In the genomic region with DNA sequence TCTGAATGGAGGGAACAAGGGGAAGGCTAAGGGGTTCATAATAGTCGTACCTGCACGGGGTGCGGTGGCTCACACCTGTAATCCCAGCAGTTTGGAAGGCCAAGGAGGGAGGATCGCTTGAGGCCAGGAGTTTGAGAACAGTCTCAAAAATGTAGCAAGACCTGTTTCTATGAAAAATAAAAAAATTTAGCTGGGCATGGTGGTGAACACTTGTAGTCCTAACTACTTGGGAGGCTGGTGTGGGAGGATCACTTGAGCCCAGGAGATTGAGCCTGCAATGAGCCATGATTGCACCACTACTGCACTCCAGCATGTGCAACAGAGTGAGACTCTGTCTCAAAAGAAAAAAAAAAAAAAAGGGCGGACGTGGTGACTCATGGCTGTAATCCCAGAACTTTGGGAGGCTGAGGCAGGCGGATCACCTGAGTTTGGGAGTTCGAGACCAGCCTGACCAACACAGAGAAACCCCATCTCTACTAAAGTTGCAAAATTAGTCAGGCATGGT, we compare ENCODE assay signal across 14 cellular contexts. TPM values are rescaled to one million over a fixed set of nuclear protein-coding genes. Genes with fewer than 3 reads are reported as not detected.
DNase-seq lines count a peak whose midpoint lies in the region; ATAC-seq and TF ChIP-seq lines count a peak whose summit lies in the region.
"Had no signal": no experiment of that assay in that cellular context is flagged by ENCODE, and none has a peak within 500 bp of the region (broad histone marks: within the 10 kb centered on the region; RNA-seq: fewer than 3 reads in every experiment).

No MANE protein-coding gene starts in this region.

- H3K4me3 ChIP-seq in cardiac muscle cell (no peak overlapping the region), right cardiac atrium (ENCODE audit: low read length) (no peak overlapping the region), epithelial cell of esophagus (ENCODE audit: low read length) (no peak overlapping the region), upper lobe of right lung (no peak overlapping the region)
- H3K4me3 ChIP-seq: SJCRH30 had no signal

- no peaks in the 10 kb centered on the region for H3K9me3 ChIP-seq in cardiac muscle cell (ENCODE audit: low read depth)
- no peaks in the 10 kb centered on the region for H3K9me3 ChIP-seq in right cardiac atrium (ENCODE audit: control insufficient read depth, low read length)
- H3K9me3 ChIP-seq in upper lobe of right lung, result no peaks in the 10 kb centered on the region
- H3K9me3 ChIP-seq: SJCRH30 had no signal

- no peaks in the 10 kb centered on the region for H3K36me3 Mint-ChIP-seq in stimulated activated naive B cell treated with anti-CD40 and anti-IgM and Interleukin-4, amounts not matched to agents 10 μg/mL and 1 μg/mL and 100 μg/mL, for 72 hours
- H3K36me3 Mint-ChIP-seq: CD8-positive, alpha-beta memory T cell had no signal

- TF ChIP-seq CTCF in cardiac muscle cell (IDR thresholded peaks at IDR 0.05; ENCODE audit: low read depth, low read length) (no peak), epithelial cell of esophagus (IDR thresholded peaks at IDR 0.05; ENCODE audit: insufficient read depth, low read depth, low read length, missing control alignments) (no peak), upper lobe of right lung (IDR thresholded peaks at IDR 0.05) (no peak)

- peaks cover 0 to 3% of the 10 kb centered on the region in 2 donors for H3K9me3 Mint-ChIP-seq in stimulated activated naive B cell treated with anti-CD40 and anti-IgM and Interleukin-4, amounts not matched to agents 10 μg/mL and 1 μg/mL and 100 μg/mL, for 72 hours
- H3K9me3 Mint-ChIP-seq: HFFc6 had no signal

- H3K27me3 Mint-ChIP-seq in stimulated activated naive B cell treated with anti-CD40 and anti-IgM and Interleukin-4, amounts not matched to agents 10 μg/mL and 1 μg/mL and 100 μg/mL, for 72 hours, result peaks cover 24 to 46% of the 10 kb centered on the region in 2 donors

- WGBS in right cardiac atrium, result 93% methylated on average over 8 of the region's 8 CpGs

- DNase-seq in cardiac muscle cell (ENCODE audit: low read depth in 1 of 2, low spot score in 1 of 2), result no peak
- no peak for DNase-seq in right cardiac atrium
- peak; percentile 15 for DNase-seq in MV-4-11 (lab: John Stamatoyannopoulos, UW)
- DNase-seq in epithelial cell of esophagus (ENCODE audit: low read depth), result peak; percentile 23
- DNase-seq in stimulated activated naive B cell treated with anti-CD40 and anti-IgM and Interleukin-4, amounts not matched to agents 10 μg/mL and 1 μg/mL and 100 μg/mL, for 72 hours, result no peak
- no peak for DNase-seq in nucleus accumbens (lab: John Stamatoyannopoulos, UW)
- DNase-seq in NCI-H1105 (lab: John Stamatoyannopoulos, UW), result no peak
- DNase-seq in upper lobe of right lung, result no peak
- DNase-seq: NCI-H1436 treated with DMSO at 0.1 percent for 48 hours had no signal

- H3K4me1 Mint-ChIP-seq in stimulated activated naive B cell treated with anti-CD40 and anti-IgM and Interleukin-4, amounts not matched to agents 10 μg/mL and 1 μg/mL and 100 μg/mL, for 72 hours, result peaks cover 0 to 6% of the 10 kb centered on the region in 2 donors
- H3K4me1 Mint-ChIP-seq: CD8-positive, alpha-beta memory T cell had no signal

- intact Hi-C loops in right cardiac atrium (cut with DNase I), result no loop called here
- intact Hi-C loops in upper lobe of right lung (cut with DNase I), result no loop called here

- H3K4me3 Mint-ChIP-seq in stimulated activated naive B cell treated with anti-CD40 and anti-IgM and Interleukin-4, amounts not matched to agents 10 μg/mL and 1 μg/mL and 100 μg/mL, for 72 hours, result no peak overlapping the region
- H3K4me3 Mint-ChIP-seq: CD8-positive, alpha-beta memory T cell; HFFc6 had no signal

- no peaks in the 10 kb centered on the region for H3K36me3 ChIP-seq in cardiac muscle cell
- no peaks in the 10 kb centered on the region for H3K36me3 ChIP-seq in upper lobe of right lung
- H3K36me3 ChIP-seq: SJCRH30 had no signal

- no peaks in the 10 kb centered on the region for H3K27me3 ChIP-seq in cardiac muscle cell
- H3K27me3 ChIP-seq in right cardiac atrium (ENCODE audit: control insufficient read depth, insufficient read depth), result no peaks in the 10 kb centered on the region
- peaks cover 6% of the 10 kb centered on the region for H3K27me3 ChIP-seq in upper lobe of right lung
- H3K27me3 ChIP-seq: SJCRH30 had no signal

- peak overlapping the region; percentile 28 for H3K27ac Mint-ChIP-seq in stimulated activated naive B cell treated with anti-CD40 and anti-IgM and Interleukin-4, amounts not matched to agents 10 μg/mL and 1 μg/mL and 100 μg/mL, for 72 hours
- H3K27ac Mint-ChIP-seq: HFFc6 had no signal

- H3K4me1 ChIP-seq in cardiac muscle cell (ENCODE audit: low read depth) (peaks cover 38% of the 10 kb centered on the region), right cardiac atrium (ENCODE audit: control insufficient read depth, insufficient read depth, low read length) (no peaks in the 10 kb centered on the region), upper lobe of right lung (no peaks in the 10 kb centered on the region)

- no peak for ATAC-seq in right cardiac atrium
- no peak for ATAC-seq in stimulated activated naive B cell treated with anti-CD40 and anti-IgM and Interleukin-4, amounts not matched to agents 10 μg/mL and 1 μg/mL and 100 μg/mL, for 72 hours (replicated peaks)
- no peak for ATAC-seq in upper lobe of right lung

- H3K27ac ChIP-seq in cardiac muscle cell (peak overlapping the region; percentile 43), right cardiac atrium (ENCODE audit: low read length) (no peak overlapping the region), upper lobe of right lung (no peak overlapping the region)
- H3K27ac ChIP-seq: C4-2B, KMS-11 had no signal

RNA-seq across cellular contexts. Expression of gene HDAC11, which starts 17.9 kb away (rescaled TPM):
- total RNA-seq in cardiac muscle cell (35.3 and 35.7 TPM in 2 replicates), right cardiac atrium (10 to 100 TPM; 35.2 to 43.2 (median 40.0) TPM), upper lobe of right lung (15.0 TPM)
- polyA plus RNA-seq in cardiac muscle cell (27.1 and 41.4 TPM in 2 replicates), right cardiac atrium (51.3 TPM)

RNA-seq across cellular contexts. Expression of gene NUP210, which starts 42.1 kb away (rescaled TPM):
- total RNA-seq in cardiac muscle cell (24.2 and 41.9 TPM in 2 replicates), right cardiac atrium (1 to 10 TPM; 2.4 to 5.9 (median 4.4) TPM), upper lobe of right lung (19.8 TPM)
- polyA plus RNA-seq in cardiac muscle cell (23.7 and 28.6 TPM in 2 replicates), right cardiac atrium (2.0 TPM)

Comparison
In these comparisons a context has a peak if more than half of its experiments do, and no peak if none do; other contexts are left out.
1. DNase-seq: peak in MV-4-11 (single experiment) and epithelial cell of esophagus (single experiment); none in cardiac muscle cell (0 of 2), right cardiac atrium (0 of 3), stimulated activated naive B cell treated with anti-CD40 and anti-IgM and Interleukin-4, amounts not matched to agents 10 μg/mL and 1 μg/mL and 100 μg/mL, for 72 hours (single experiment), nucleus accumbens (0 of 56), NCI-H1105 (single experiment) and upper lobe of right lung (single experiment).